ENCODE assay signal across 17 cellular contexts in the genomic region with DNA sequence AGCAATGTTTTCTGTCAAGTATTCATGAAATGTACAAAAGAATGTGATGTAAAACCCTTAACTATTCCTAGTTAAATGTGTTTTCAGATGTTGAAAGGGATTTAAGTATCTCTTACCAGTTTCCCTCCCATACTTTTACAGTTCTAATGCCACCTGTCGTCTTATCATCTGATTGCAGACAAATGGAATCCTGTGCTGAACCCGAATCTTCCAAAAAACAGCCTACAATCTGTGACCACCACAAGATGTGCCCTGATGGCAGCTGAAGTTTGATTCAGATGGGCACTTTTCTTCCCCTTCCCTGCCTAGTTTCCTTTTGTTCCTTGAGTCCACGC. TPM values are rescaled to one million over a fixed set of nuclear protein-coding genes. Genes with fewer than 3 reads are reported as not detected.
A peak's percentile ranks its signal among the peaks of the same experiment; 100 is the strongest.
DNase-seq lines count a peak whose midpoint lies in the region; ATAC-seq, FAIRE-seq and TF ChIP-seq lines count a peak whose summit lies in the region.
"Had no signal": no experiment of that assay in that cellular context is flagged by ENCODE, and none has a peak within 500 bp of the region (broad histone marks: within the 10 kb centered on the region; RNA-seq: fewer than 3 reads in every experiment).

No MANE protein-coding gene starts in this region.

- H3K9ac ChIP-seq in HepG2 (ENCODE audit: insufficient read depth, low read depth, low read length), result 0 out of 2 replicates have a peak overlapping the region, but pooled peaks have one; percentile 12
- no peak overlapping the region for H3K9ac ChIP-seq in SK-N-MC (ENCODE audit: insufficient read length)

- peaks cover 10 to 34% of the 10 kb centered on the region in 2 experiments for H3K36me3 ChIP-seq in HepG2 (replicated peaks in 1 of 2; ENCODE audit: control insufficient read depth in 1 of 2, insufficient read depth in 2 of 2, low read length in 2 of 2)
- peaks cover 0 to 35% (median 8%) of the 10 kb centered on the region in 4 donors for H3K36me3 ChIP-seq in right lobe of liver
- H3K36me3 ChIP-seq in SK-N-MC (ENCODE audit: insufficient read depth, low read length), result peaks cover 41% of the 10 kb centered on the region

- intact Hi-C loops in HepG2 (cut with micrococcal nuclease; ENCODE audit: unreplicated experiment) (loop anchor here (5.0 kb wide), 2 partner anchors 378 to 422 kb away; no protein-coding TSS in a partner anchor), right lobe of liver (cut with DNase I) (loop anchor here (10.0 kb wide), 3 partner anchors 135 to 255 kb away; partner anchors contain the start of genes BYSL (in 1 of the 2) and MED20 (in 1 of the 2))

- BruUV-seq in HepG2 (replicated peaks; lab: Mats Ljungman, UMichigan), result TSS peak; percentile 60

- no peaks in the 10 kb centered on the region for H3K9me3 Mint-ChIP-seq in effector memory CD8-positive, alpha-beta T cell
- H3K9me3 Mint-ChIP-seq in stimulated activated naive CD8-positive, alpha-beta T cell treated with anti-CD3 and anti-CD28 coated beads, Interleukin-15, amount 100 ng/mL, for 72 hours, result no peaks in the 10 kb centered on the region

- peaks cover 20% of the 10 kb centered on the region for H3K79me2 ChIP-seq in HepG2 (ENCODE audit: insufficient read depth, low read length)

- no peak for TF ChIP-seq POLR2A in HepG2 (IDR thresholded peaks at IDR 0.05; ENCODE audit: insufficient read depth in 1 of 2, low read depth in 2 of 2, low read length in 2 of 2)
- no peak for TF ChIP-seq POLR2A in right lobe of liver (IDR thresholded peaks at IDR 0.05)

- H3K9me3 ChIP-seq in HepG2 (ENCODE audit: low read length) (no peaks in the 10 kb centered on the region), right lobe of liver (no peaks in the 10 kb centered on the region), SK-N-MC (ENCODE audit: low read depth, low read length) (no peaks in the 10 kb centered on the region)

- H3K27ac ChIP-seq in HepG2 (ENCODE audit: extremely low read length, insufficient read depth, low read length) (peak overlapping the region; percentile 4), right lobe of liver (no peak overlapping the region), SK-N-MC (no peak overlapping the region)

- H3K4me3 Mint-ChIP-seq in effector memory CD8-positive, alpha-beta T cell, result peak overlapping the region; percentile 94 to 95
- peak overlapping the region; percentile 94 for H3K4me3 Mint-ChIP-seq in stimulated activated naive CD8-positive, alpha-beta T cell treated with anti-CD3 and anti-CD28 coated beads, Interleukin-15, amount 100 ng/mL, for 72 hours

- no peak overlapping the region for H2AFZ ChIP-seq in HepG2 (ENCODE audit: low read length)

- H3K27me3 Mint-ChIP-seq in effector memory CD8-positive, alpha-beta T cell, result no peaks in the 10 kb centered on the region
- H3K27me3 Mint-ChIP-seq in stimulated activated naive CD8-positive, alpha-beta T cell treated with anti-CD3 and anti-CD28 coated beads, Interleukin-15, amount 100 ng/mL, for 72 hours, result no peaks in the 10 kb centered on the region

- H3K27ac Mint-ChIP-seq in effector memory CD8-positive, alpha-beta T cell, result peak overlapping the region in 1 of 2 donors; percentile 97
- H3K27ac Mint-ChIP-seq in stimulated activated naive CD8-positive, alpha-beta T cell treated with anti-CD3 and anti-CD28 coated beads, Interleukin-15, amount 100 ng/mL, for 72 hours, result peak overlapping the region; percentile 24 to 89

- no peaks in the 10 kb centered on the region for H4K20me1 ChIP-seq in HepG2 (ENCODE audit: insufficient read depth, low read length)

- in situ Hi-C loops in HepG2 (cut with HindIII; ENCODE audit: extremely low pct_ligation_motif_present, low pct_unique_long_range_greater_than_20kb), result loop anchor here (5.0 to 25.0 kb wide), 3 partner anchors 133 to 423 kb away; partner anchors contain the start of genes BYSL, MED20 and MRPS10

- H3K4me3 ChIP-seq in HepG2 (replicated peaks in 1 of 3; ENCODE audit: insufficient read depth in 1 of 3, low read depth in 2 of 3, low read length in 3 of 3) (peak overlapping the region in 1 of 3 experiments; percentile 64; a peak in 1 of 6 replicates), right lobe of liver (no peak overlapping the region), SK-N-MC (peak overlapping the region; percentile 22; the same call in 1 of the 2 replicates)

- peak overlapping the region; percentile 62 for H3K4me2 ChIP-seq in HepG2 (ENCODE audit: low read depth, low read length)

- CTCF ChIA-PET in HepG2 (lab: Yijun Ruan, JAX; ENCODE audit: low intra/inter-chr PET ratio, low total read pairs), result no interaction called here

- H3K27me3 ChIP-seq in HepG2 (ENCODE audit: control insufficient read depth in 1 of 2, insufficient read depth in 2 of 2, low read length in 2 of 2) (no peaks in the 10 kb centered on the region; a peak in 2 of 5 replicates), right lobe of liver (no peaks in the 10 kb centered on the region)

- 98% methylated on average over 3 of the region's 3 CpGs for WGBS in HepG2 (ENCODE audit: low lambda C conversion rate)
- 80% methylated on average over 3 of the region's 3 CpGs for WGBS in right lobe of liver (ENCODE audit: insufficient coverage, low coverage, low lambda C conversion rate, missing lambda C conversion rate)

- no peak for TF ChIP-seq CTCF in HepG2 (CRISPR knock-in tag; IDR thresholded peaks at IDR 0.05)
- TF ChIP-seq CTCF in right lobe of liver (IDR thresholded peaks at IDR 0.05), result no peak

- TF ChIP-seq RAD21 in HepG2 (CRISPR knock-in tag; IDR thresholded peaks at IDR 0.05), result no peak

- peaks cover 3 to 7% of the 10 kb centered on the region in 2 donors for H3K4me1 Mint-ChIP-seq in effector memory CD8-positive, alpha-beta T cell (ENCODE audit: low read depth in 2 of 2)
- peaks cover 31% of the 10 kb centered on the region for H3K4me1 Mint-ChIP-seq in stimulated activated naive CD8-positive, alpha-beta T cell treated with anti-CD3 and anti-CD28 coated beads, Interleukin-15, amount 100 ng/mL, for 72 hours

- no peak for TF ChIP-seq EP300 in HepG2 (IDR thresholded peaks at IDR 0.05; ENCODE audit: low read depth in 2 of 2, low read length in 2 of 2)
- TF ChIP-seq EP300 in HepG2 (CRISPR knock-in tag; IDR thresholded peaks at IDR 0.05; ENCODE audit: borderline replicate concordance), result no peak

- DNase-seq in HepG2 (ENCODE audit: low spot score) (no peak), right lobe of liver (no peak), SK-N-MC (ENCODE audit: low read depth, low spot score) (no peak), EL (no peak), D341Med (ENCODE audit: low spot score) (no peak), NCI-H1436 (lab: John Stamatoyannopoulos, UW) (no peak)
- no peak for DNase-seq in effector memory CD8-positive, alpha-beta T cell
- no peak for DNase-seq in stimulated activated naive CD8-positive, alpha-beta T cell treated with anti-CD3 and anti-CD28 coated beads, Interleukin-15, amount 100 ng/mL, for 72 hours
- DNase-seq: activated effector memory CD4-positive, alpha-beta T cell treated with Interleukin-2 at 50 U/mL for 16 hours; central memory CD4-positive, alpha-beta T cell; IMR-90; NCI-H1436 treated with DMSO at 0.1 percent for 48 hours; SHP77 had no signal

- H3K4me1 ChIP-seq in HepG2 (ENCODE audit: insufficient read depth, low read length) (peaks cover 27% of the 10 kb centered on the region), right lobe of liver (peaks cover 0 to 18% (median 10%) of the 10 kb centered on the region in 4 donors)

- POLR2A ChIA-PET in HepG2 (lab: Yijun Ruan, JAX), result no interaction called here

- peaks cover 53% of the 10 kb centered on the region for H3K36me3 Mint-ChIP-seq in effector memory CD8-positive, alpha-beta T cell (ENCODE audit: insufficient read depth)

- ATAC-seq in HepG2, result no peak
- ATAC-seq in right lobe of liver, result no peak
- ATAC-seq in effector memory CD8-positive, alpha-beta T cell (replicated peaks), result no peak
- no peak for ATAC-seq in stimulated activated naive CD8-positive, alpha-beta T cell treated with anti-CD3 and anti-CD28 coated beads, Interleukin-15, amount 100 ng/mL, for 72 hours
- ATAC-seq: sciatic nerve had no signal

- FAIRE-seq in HepG2 (lab: Jason Lieb, UNC), result no peak

RNA-seq across cellular contexts. Expression of gene TOMM6, which starts 1.9 kb away (rescaled TPM):
- total RNA-seq in HepG2 (2016; rRNA removed; fragmentation: Illumina TruSeq; extraction: Trizol), result 321 and 480 TPM in 2 replicates
- 182 and 204 TPM in 2 replicates for total RNA-seq in HepG2 (2016; cell fraction: cytosol; rRNA removed; fragmentation: Illumina TruSeq; extraction: Trizol; ENCODE audit: low read depth)
- total RNA-seq in HepG2 (2016; cell fraction: insoluble cytoplasmic fraction; rRNA removed; fragmentation: Illumina TruSeq; extraction: Trizol), result 330 and 503 TPM in 2 replicates
- 320 and 325 TPM in 2 replicates for total RNA-seq in HepG2 (2016; cell fraction: membrane; rRNA removed; fragmentation: Illumina TruSeq; extraction: Trizol)
- total RNA-seq in HepG2 (2016; cell fraction: nucleus; rRNA removed; fragmentation: Illumina TruSeq; extraction: Trizol), result 122 and 129 TPM in 2 replicates
- 253 and 320 TPM in 2 replicates for polyA plus RNA-seq in HepG2 (2011; rRNA removed)
- 433 and 522 TPM in 2 replicates for polyA plus RNA-seq in HepG2 (2011; cell fraction: cytosol; rRNA removed)
- 91.8 and 123 TPM in 2 replicates for polyA plus RNA-seq in HepG2 (2011; cell fraction: nucleus; rRNA removed)
- polyA plus RNA-seq in HepG2 (2012), result 249 and 333 TPM in 2 replicates
- 294 and 323 TPM in 2 replicates for polyA plus RNA-seq in HepG2 (2016; cell fraction: cytosol; fragmentation: Illumina TruSeq; extraction: Trizol; ENCODE audit: low read depth)
- 735 and 804 TPM in 2 replicates for polyA plus RNA-seq in HepG2 (2016; cell fraction: insoluble cytoplasmic fraction; fragmentation: Illumina TruSeq; extraction: Trizol; ENCODE audit: low read depth)
- 428 and 438 TPM in 2 replicates for polyA plus RNA-seq in HepG2 (2016; cell fraction: membrane; fragmentation: Illumina TruSeq; extraction: Trizol; ENCODE audit: low read depth)
- 298 and 310 TPM in 2 replicates for polyA plus RNA-seq in HepG2 (2016; cell fraction: nucleus; fragmentation: Illumina TruSeq; extraction: Trizol; ENCODE audit: insufficient read depth, low read depth)
- polyA minus RNA-seq in HepG2 (2011; rRNA and poly(A)+ RNA removed; ENCODE audit: low replicate concordance), result 74.4 and 157 TPM in 2 replicates
- polyA minus RNA-seq in HepG2 (2011; cell fraction: cytosol; rRNA and poly(A)+ RNA removed), result 41.7 and 56.4 TPM in 2 replicates
- polyA minus RNA-seq in HepG2 (2011; cell fraction: nucleus; rRNA and poly(A)+ RNA removed), result 32.9 and 43.8 TPM in 2 replicates
- 100 to 1,000 TPM in 1 of 6 experiments, 10 to 100 TPM in 5; 61.8 to 104 (median 75.6) TPM for total RNA-seq in right lobe of liver

RNA-seq across cellular contexts. Expression of gene PRICKLE4, which starts 8.8 kb away (rescaled TPM):
- 1.2 TPM in 1 of 2 replicates, not detected in the other for total RNA-seq in HepG2 (2016; rRNA removed; fragmentation: Illumina TruSeq; extraction: Trizol)
- 0.91 TPM in 1 of 2 replicates, not detected in the other for total RNA-seq in HepG2 (2016; cell fraction: cytosol; rRNA removed; fragmentation: Illumina TruSeq; extraction: Trizol; ENCODE audit: low read depth)
- total RNA-seq in HepG2 (2016; cell fraction: insoluble cytoplasmic fraction; rRNA removed; fragmentation: Illumina TruSeq; extraction: Trizol), result 0.50 TPM in 1 of 2 replicates, not detected in the other
- not detected in 2 replicates for total RNA-seq in HepG2 (2016; cell fraction: membrane; rRNA removed; fragmentation: Illumina TruSeq; extraction: Trizol)
- total RNA-seq in HepG2 (2016; cell fraction: nucleus; rRNA removed; fragmentation: Illumina TruSeq; extraction: Trizol), result 0.88 and 1.6 TPM in 2 replicates
- polyA plus RNA-seq in HepG2 (2011; rRNA removed), result 0.74 and 0.92 TPM in 2 replicates
- 0.15 and 0.34 TPM in 2 replicates for polyA plus RNA-seq in HepG2 (2011; cell fraction: cytosol; rRNA removed)
- polyA plus RNA-seq in HepG2 (2011; cell fraction: nucleus; rRNA removed), result 26.8 and 42.0 TPM in 2 replicates
- 3.7 and 5.4 TPM in 2 replicates for polyA plus RNA-seq in HepG2 (2012)
- polyA plus RNA-seq in HepG2 (2016; cell fraction: cytosol; fragmentation: Illumina TruSeq; extraction: Trizol; ENCODE audit: low read depth), result not detected in 2 replicates
- polyA plus RNA-seq in HepG2 (2016; cell fraction: insoluble cytoplasmic fraction; fragmentation: Illumina TruSeq; extraction: Trizol; ENCODE audit: low read depth), result not detected in 2 replicates
- polyA plus RNA-seq in HepG2 (2016; cell fraction: membrane; fragmentation: Illumina TruSeq; extraction: Trizol; ENCODE audit: low read depth), result not detected in 2 replicates
- polyA plus RNA-seq in HepG2 (2016; cell fraction: nucleus; fragmentation: Illumina TruSeq; extraction: Trizol; ENCODE audit: insufficient read depth, low read depth), result 10.5 and 24.2 TPM in 2 replicates
- polyA minus RNA-seq in HepG2 (2011; rRNA and poly(A)+ RNA removed; ENCODE audit: low replicate concordance), result 0.30 TPM in 1 of 2 replicates, not detected in the other
- polyA minus RNA-seq in HepG2 (2011; cell fraction: cytosol; rRNA and poly(A)+ RNA removed), result not detected in 2 replicates
- 3.6 and 5.6 TPM in 2 replicates for polyA minus RNA-seq in HepG2 (2011; cell fraction: nucleus; rRNA and poly(A)+ RNA removed)
- 1 to 10 TPM in 5 of 6 experiments, not detected in 1; 1.3 to 3.1 (median 2.7) TPM for total RNA-seq in right lobe of liver
- total RNA-seq: IMR-90, kidney epithelial cell had no signal

RNA-seq across cellular contexts. Expression of gene FRS3, which starts 9.7 kb away (rescaled TPM):
- total RNA-seq in HepG2 (2016; rRNA removed; fragmentation: Illumina TruSeq; extraction: Trizol), result 1.5 and 3.0 TPM in 2 replicates
- total RNA-seq in HepG2 (2016; cell fraction: cytosol; rRNA removed; fragmentation: Illumina TruSeq; extraction: Trizol; ENCODE audit: low read depth), result 3.2 and 3.7 TPM in 2 replicates
- total RNA-seq in HepG2 (2016; cell fraction: insoluble cytoplasmic fraction; rRNA removed; fragmentation: Illumina TruSeq; extraction: Trizol), result 1.2 and 2.7 TPM in 2 replicates
- 6.5 and 6.6 TPM in 2 replicates for total RNA-seq in HepG2 (2016; cell fraction: membrane; rRNA removed; fragmentation: Illumina TruSeq; extraction: Trizol)
- total RNA-seq in HepG2 (2016; cell fraction: nucleus; rRNA removed; fragmentation: Illumina TruSeq; extraction: Trizol), result 3.2 and 4.8 TPM in 2 replicates
- 7.1 and 7.4 TPM in 2 replicates for polyA plus RNA-seq in HepG2 (2011; rRNA removed)
- polyA plus RNA-seq in HepG2 (2011; cell fraction: cytosol; rRNA removed), result 6.7 TPM in 2 replicates
- 11.2 and 14.1 TPM in 2 replicates for polyA plus RNA-seq in HepG2 (2011; cell fraction: nucleus; rRNA removed)
- polyA plus RNA-seq in HepG2 (2012), result 2.5 and 2.9 TPM in 2 replicates
- 5.9 and 6.1 TPM in 2 replicates for polyA plus RNA-seq in HepG2 (2016; cell fraction: cytosol; fragmentation: Illumina TruSeq; extraction: Trizol; ENCODE audit: low read depth)
- 3.0 and 3.6 TPM in 2 replicates for polyA plus RNA-seq in HepG2 (2016; cell fraction: insoluble cytoplasmic fraction; fragmentation: Illumina TruSeq; extraction: Trizol; ENCODE audit: low read depth)
- polyA plus RNA-seq in HepG2 (2016; cell fraction: membrane; fragmentation: Illumina TruSeq; extraction: Trizol; ENCODE audit: low read depth), result 10.2 and 10.3 TPM in 2 replicates
- 11.8 and 13.3 TPM in 2 replicates for polyA plus RNA-seq in HepG2 (2016; cell fraction: nucleus; fragmentation: Illumina TruSeq; extraction: Trizol; ENCODE audit: insufficient read depth, low read depth)
- 2.6 and 8.3 TPM in 2 replicates for polyA minus RNA-seq in HepG2 (2011; rRNA and poly(A)+ RNA removed; ENCODE audit: low replicate concordance)
- 0.89 and 2.1 TPM in 2 replicates for polyA minus RNA-seq in HepG2 (2011; cell fraction: cytosol; rRNA and poly(A)+ RNA removed)
- polyA minus RNA-seq in HepG2 (2011; cell fraction: nucleus; rRNA and poly(A)+ RNA removed), result 3.4 and 3.5 TPM in 2 replicates
- total RNA-seq in right lobe of liver, result 1 to 10 TPM in 5 of 6 experiments, under 1 TPM in 1; 0.68 to 3.0 (median 1.9) TPM

RNA-seq across cellular contexts. Expression of gene PGC, which starts 42.2 kb away (rescaled TPM):
- total RNA-seq in HepG2 (2016; rRNA removed; fragmentation: Illumina TruSeq; extraction: Trizol), result 225 and 502 TPM in 2 replicates
- total RNA-seq in HepG2 (2016; cell fraction: cytosol; rRNA removed; fragmentation: Illumina TruSeq; extraction: Trizol; ENCODE audit: low read depth), result 33.5 and 35.5 TPM in 2 replicates
- total RNA-seq in HepG2 (2016; cell fraction: insoluble cytoplasmic fraction; rRNA removed; fragmentation: Illumina TruSeq; extraction: Trizol), result 215 and 502 TPM in 2 replicates
- 52.5 and 53.3 TPM in 2 replicates for total RNA-seq in HepG2 (2016; cell fraction: membrane; rRNA removed; fragmentation: Illumina TruSeq; extraction: Trizol)
- 408 and 459 TPM in 2 replicates for total RNA-seq in HepG2 (2016; cell fraction: nucleus; rRNA removed; fragmentation: Illumina TruSeq; extraction: Trizol)
- polyA plus RNA-seq in HepG2 (2011; rRNA removed), result 397 and 426 TPM in 2 replicates
- polyA plus RNA-seq in HepG2 (2011; cell fraction: cytosol; rRNA removed), result 243 and 350 TPM in 2 replicates
- 216 and 252 TPM in 2 replicates for polyA plus RNA-seq in HepG2 (2011; cell fraction: nucleus; rRNA removed)
- 62.0 and 149 TPM in 2 replicates for polyA plus RNA-seq in HepG2 (2012)
- 47.7 and 50.1 TPM in 2 replicates for polyA plus RNA-seq in HepG2 (2016; cell fraction: cytosol; fragmentation: Illumina TruSeq; extraction: Trizol; ENCODE audit: low read depth)
- 245 and 256 TPM in 2 replicates for polyA plus RNA-seq in HepG2 (2016; cell fraction: insoluble cytoplasmic fraction; fragmentation: Illumina TruSeq; extraction: Trizol; ENCODE audit: low read depth)
- 48.1 and 51.7 TPM in 2 replicates for polyA plus RNA-seq in HepG2 (2016; cell fraction: membrane; fragmentation: Illumina TruSeq; extraction: Trizol; ENCODE audit: low read depth)
- polyA plus RNA-seq in HepG2 (2016; cell fraction: nucleus; fragmentation: Illumina TruSeq; extraction: Trizol; ENCODE audit: insufficient read depth, low read depth), result 704 and 739 TPM in 2 replicates
- 0.21 and 469 TPM in 2 replicates for polyA minus RNA-seq in HepG2 (2011; rRNA and poly(A)+ RNA removed; ENCODE audit: low replicate concordance)
- 339 and 439 TPM in 2 replicates for polyA minus RNA-seq in HepG2 (2011; cell fraction: cytosol; rRNA and poly(A)+ RNA removed)
- polyA minus RNA-seq in HepG2 (2011; cell fraction: nucleus; rRNA and poly(A)+ RNA removed), result 61.8 and 63.7 TPM in 2 replicates
- under 1 TPM in 1 of 6 experiments, not detected in 5; 0.31 TPM for total RNA-seq in right lobe of liver
- total RNA-seq: glomerular endothelial cell, IMR-90, kidney epithelial cell, subcutaneous adipose tissue had no signal
- polyA plus RNA-seq: IMR-90 had no signal

RNA-seq across cellular contexts. Expression of gene TFEB, which starts 53.9 kb away (rescaled TPM):
- total RNA-seq in HepG2 (2016; rRNA removed; fragmentation: Illumina TruSeq; extraction: Trizol) (12.8 and 13.3 TPM in 2 replicates), right lobe of liver (1 to 10 TPM; 4.5 to 9.2 (median 6.6) TPM)
- 7.3 and 10.0 TPM in 2 replicates for total RNA-seq in HepG2 (2016; cell fraction: cytosol; rRNA removed; fragmentation: Illumina TruSeq; extraction: Trizol; ENCODE audit: low read depth)
- 10.9 and 15.1 TPM in 2 replicates for total RNA-seq in HepG2 (2016; cell fraction: insoluble cytoplasmic fraction; rRNA removed; fragmentation: Illumina TruSeq; extraction: Trizol)
- 15.3 and 15.8 TPM in 2 replicates for total RNA-seq in HepG2 (2016; cell fraction: membrane; rRNA removed; fragmentation: Illumina TruSeq; extraction: Trizol)
- 9.0 and 11.5 TPM in 2 replicates for total RNA-seq in HepG2 (2016; cell fraction: nucleus; rRNA removed; fragmentation: Illumina TruSeq; extraction: Trizol)
- polyA plus RNA-seq in HepG2 (2011; rRNA removed), result 18.7 and 21.6 TPM in 2 replicates
- 7.6 and 16.3 TPM in 2 replicates for polyA plus RNA-seq in HepG2 (2011; cell fraction: cytosol; rRNA removed)
- polyA plus RNA-seq in HepG2 (2011; cell fraction: nucleus; rRNA removed), result 14.8 and 19.8 TPM in 2 replicates
- polyA plus RNA-seq in HepG2 (2012), result 4.8 and 7.7 TPM in 2 replicates
- 8.4 and 9.0 TPM in 2 replicates for polyA plus RNA-seq in HepG2 (2016; cell fraction: cytosol; fragmentation: Illumina TruSeq; extraction: Trizol; ENCODE audit: low read depth)
- polyA plus RNA-seq in HepG2 (2016; cell fraction: insoluble cytoplasmic fraction; fragmentation: Illumina TruSeq; extraction: Trizol; ENCODE audit: low read depth), result 13.2 and 14.2 TPM in 2 replicates
- 12.3 and 14.8 TPM in 2 replicates for polyA plus RNA-seq in HepG2 (2016; cell fraction: membrane; fragmentation: Illumina TruSeq; extraction: Trizol; ENCODE audit: low read depth)
- polyA plus RNA-seq in HepG2 (2016; cell fraction: nucleus; fragmentation: Illumina TruSeq; extraction: Trizol; ENCODE audit: insufficient read depth, low read depth), result 26.4 and 27.9 TPM in 2 replicates
- 22.8 and 39.7 TPM in 2 replicates for polyA minus RNA-seq in HepG2 (2011; rRNA and poly(A)+ RNA removed; ENCODE audit: low replicate concordance)
- 9.2 and 12.8 TPM in 2 replicates for polyA minus RNA-seq in HepG2 (2011; cell fraction: cytosol; rRNA and poly(A)+ RNA removed)
- polyA minus RNA-seq in HepG2 (2011; cell fraction: nucleus; rRNA and poly(A)+ RNA removed), result 9.1 and 10.8 TPM in 2 replicates
